ENCODE assay signal across 13 cellular contexts in the genomic region with DNA sequence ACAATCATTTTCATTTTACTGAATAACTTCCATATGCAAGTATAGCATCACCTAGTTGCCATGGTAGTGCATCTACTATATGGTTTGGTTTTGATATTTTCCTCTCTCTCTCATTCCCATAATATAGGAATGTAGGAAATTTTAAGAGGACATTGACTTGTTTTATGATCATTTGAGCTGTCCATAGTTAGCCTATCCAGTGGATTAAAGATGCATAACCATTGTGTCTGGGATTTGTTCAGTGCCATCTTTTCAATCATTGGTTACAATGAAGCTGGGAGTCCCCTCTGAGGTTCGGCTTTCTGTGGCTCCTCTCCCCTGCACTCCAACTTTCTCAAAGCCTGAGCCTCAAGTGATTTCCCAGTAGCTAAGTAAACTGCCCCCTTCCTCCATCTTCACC.
DNase-seq lines count a peak whose midpoint lies in the region; ATAC-seq and TF ChIP-seq lines count a peak whose summit lies in the region.
"Had no signal": no experiment of that assay in that cellular context is flagged by ENCODE, and none has a peak within 500 bp of the region (broad histone marks: within the 10 kb centered on the region; RNA-seq: fewer than 3 reads in every experiment).

No MANE protein-coding gene starts in this region.

- H3K27ac ChIP-seq in lower lobe of right lung (peak overlapping the region; percentile 4), ovary (no peak overlapping the region)
- H3K27ac ChIP-seq: brain microvascular endothelial cell had no signal

- H3K4me3 ChIP-seq in lower lobe of right lung (no peak overlapping the region), ovary (no peak overlapping the region)
- H3K4me3 ChIP-seq: GM23338, Peyer's patch had no signal

- DNase-seq in activated naive CD4-positive, alpha-beta T cell (lab: John Stamatoyannopoulos, UW) = no peak
- DNase-seq in SW480 (ENCODE audit: low spot score) (peak; percentile 17), lower lobe of right lung (no peak), type B pancreatic cell (ENCODE audit: extremely low spot score, unreplicated experiment) (no peak), ovary (no peak), AG08395 (ENCODE audit: low spot score) (no peak)
- DNase-seq: activated CD4-positive, CD25-positive, alpha-beta regulatory T cell treated with anti-CD3 and anti-CD28 coated beads, Interleukin-2, amount 50 U/mL, for 72 hours; brain microvascular endothelial cell; NCI-H526 treated with DMSO at 0.1 percent for 48 hours; Peyer's patch had no signal

- H3K36me3 ChIP-seq in lower lobe of right lung (no peaks in the 10 kb centered on the region), ovary (no peaks in the 10 kb centered on the region)
- H3K36me3 ChIP-seq: brain microvascular endothelial cell, Peyer's patch had no signal

- peaks cover 45% of the 10 kb centered on the region for H3K4me1 Mint-ChIP-seq in activated naive CD4-positive, alpha-beta T cell treated with anti-CD3 and anti-CD28 coated beads, Interleukin-2, amount 50 U/mL, for 24 hours
- H3K4me1 Mint-ChIP-seq in type B pancreatic cell (ENCODE audit: unreplicated experiment) = peaks cover 10% of the 10 kb centered on the region

- TF ChIP-seq EP300 in ovary (IDR thresholded peaks at IDR 0.05) = no peak

- no peaks in the 10 kb centered on the region for H3K27me3 Mint-ChIP-seq in activated naive CD4-positive, alpha-beta T cell treated with anti-CD3 and anti-CD28 coated beads, Interleukin-2, amount 50 U/mL, for 24 hours
- peaks cover 3% of the 10 kb centered on the region for H3K27me3 Mint-ChIP-seq in type B pancreatic cell

- no peaks in the 10 kb centered on the region for H3K36me3 Mint-ChIP-seq in activated naive CD4-positive, alpha-beta T cell treated with anti-CD3 and anti-CD28 coated beads, Interleukin-2, amount 50 U/mL, for 24 hours
- H3K36me3 Mint-ChIP-seq in type B pancreatic cell = peaks cover 3% of the 10 kb centered on the region

- TF ChIP-seq POLR2A in ovary (IDR thresholded peaks at IDR 0.05) = no peak

- peak overlapping the region; percentile 30 for H3K4me3 Mint-ChIP-seq in activated naive CD4-positive, alpha-beta T cell treated with anti-CD3 and anti-CD28 coated beads, Interleukin-2, amount 50 U/mL, for 24 hours
- peak overlapping the region; percentile 55 for H3K4me3 Mint-ChIP-seq in type B pancreatic cell
- H3K4me3 Mint-ChIP-seq: GM23338 had no signal

- intact Hi-C loops in lower lobe of right lung (cut with DNase I) = no loop called here
- intact Hi-C loops in ovary (cut with DNase I) = no loop called here

- ATAC-seq in lower lobe of right lung (no peak), HG02840 (IDR thresholded peaks at IDR 0.05; ENCODE audit: low FRiP score, unreplicated experiment) (no peak)
- ATAC-seq: GM23338 had no signal

- peak overlapping the region; percentile 72 for H3K27ac Mint-ChIP-seq in activated naive CD4-positive, alpha-beta T cell treated with anti-CD3 and anti-CD28 coated beads, Interleukin-2, amount 50 U/mL, for 24 hours
- H3K27ac Mint-ChIP-seq in type B pancreatic cell = no peak overlapping the region
- H3K27ac Mint-ChIP-seq: GM23338 had no signal

- 68 to 69% (median 69%) methylated on average over 1 of the region's 1 CpG for WGBS in ovary, 3 donors

- H3K9me3 ChIP-seq in lower lobe of right lung (no peaks in the 10 kb centered on the region), ovary (no peaks in the 10 kb centered on the region)
- H3K9me3 ChIP-seq: Peyer's patch had no signal

- no peaks in the 10 kb centered on the region for H3K9me3 Mint-ChIP-seq in activated naive CD4-positive, alpha-beta T cell treated with anti-CD3 and anti-CD28 coated beads, Interleukin-2, amount 50 U/mL, for 24 hours
- H3K9me3 Mint-ChIP-seq in type B pancreatic cell = no peaks in the 10 kb centered on the region
- H3K9me3 Mint-ChIP-seq: GM23338 had no signal

- H3K27me3 ChIP-seq in lower lobe of right lung (ENCODE audit: low read depth) (no peaks in the 10 kb centered on the region), ovary (no peaks in the 10 kb centered on the region)
- H3K27me3 ChIP-seq: brain microvascular endothelial cell, Peyer's patch had no signal

- H3K4me1 ChIP-seq in lower lobe of right lung = peaks cover 25% of the 10 kb centered on the region
- H3K4me1 ChIP-seq in ovary (ENCODE audit: insufficient read depth) = peaks cover 2% of the 10 kb centered on the region

- TF ChIP-seq CTCF in lower lobe of right lung (IDR thresholded peaks at IDR 0.05) (no peak), type B pancreatic cell (conservative IDR thresholded peaks at IDR 0.05) (no peak), ovary (IDR thresholded peaks at IDR 0.05) (no peak)
